Comparison of ENCODE assay signal across 1 cellular context in the genomic region with DNA sequence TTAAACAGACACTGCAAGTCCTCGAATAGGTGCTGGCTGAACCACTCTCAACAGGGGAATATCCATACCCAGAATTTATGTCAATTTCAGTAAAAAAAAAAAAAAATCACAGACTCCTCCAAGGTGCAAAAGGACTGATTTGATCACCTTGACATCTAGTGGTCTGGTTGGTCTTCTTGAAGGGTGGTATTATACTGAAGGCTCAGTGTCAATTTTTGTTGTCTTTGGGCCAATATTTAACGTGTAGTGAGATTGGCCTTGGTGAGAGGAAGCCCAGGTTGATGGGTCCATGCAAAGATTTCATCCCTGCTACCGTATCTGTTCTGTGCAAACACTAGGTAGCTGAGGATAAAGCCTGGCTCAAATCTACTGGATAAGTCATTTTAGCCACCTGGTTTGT.
TF ChIP-seq lines count a peak whose summit lies in the region.

No MANE protein-coding gene starts in this region.

TF ChIP-seq in Ishikawa, 13 proteins besides CTCF, POLR2A, EP300 and RAD21:
- TF ChIP-seq, protein P1, sequence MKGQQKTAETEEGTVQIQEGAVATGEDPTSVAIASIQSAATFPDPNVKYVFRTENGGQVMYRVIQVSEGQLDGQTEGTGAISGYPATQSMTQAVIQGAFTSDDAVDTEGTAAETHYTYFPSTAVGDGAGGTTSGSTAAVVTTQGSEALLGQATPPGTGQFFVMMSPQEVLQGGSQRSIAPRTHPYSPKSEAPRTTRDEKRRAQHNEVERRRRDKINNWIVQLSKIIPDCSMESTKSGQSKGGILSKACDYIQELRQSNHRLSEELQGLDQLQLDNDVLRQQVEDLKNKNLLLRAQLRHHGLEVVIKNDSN (IDR thresholded peaks at IDR 0.05): no peak
